15 cellular contexts compared by ENCODE assay signal in the genomic region with DNA sequence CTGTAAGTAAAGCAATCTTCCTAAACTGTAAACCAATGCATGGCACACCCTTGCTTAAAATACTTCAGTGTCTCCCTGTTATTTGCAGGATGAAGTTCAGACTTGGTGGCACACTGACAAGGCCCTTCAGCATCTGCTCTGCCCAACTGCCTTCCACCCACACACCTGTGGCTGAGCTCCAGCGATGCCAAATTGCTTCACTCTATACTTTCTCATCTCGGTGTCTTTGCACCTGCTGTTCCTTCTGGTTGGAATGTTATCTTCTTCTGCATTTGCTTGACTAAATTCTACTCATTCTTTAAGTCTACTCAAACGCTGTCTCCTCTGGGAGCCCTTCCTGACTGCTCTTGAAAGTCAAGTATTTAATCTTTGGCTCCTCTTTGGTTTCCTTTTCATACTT.
DNase-seq lines count a peak whose midpoint lies in the region; ATAC-seq, FAIRE-seq and TF ChIP-seq lines count a peak whose summit lies in the region.
"Had no signal": no experiment of that assay in that cellular context is flagged by ENCODE, and none has a peak within 500 bp of the region (broad histone marks: within the 10 kb centered on the region; RNA-seq: fewer than 3 reads in every experiment).

No MANE protein-coding gene starts in this region.

- H3K9me1 ChIP-seq in endothelial cell of umbilical vein (replicated peaks; ENCODE audit: control insufficient read depth, extremely low read depth, insufficient read depth, low read length): no peaks in the 10 kb centered on the region

- H3K36me3 Mint-ChIP-seq in activated CD8-positive, alpha-beta T cell treated with anti-CD3 and anti-CD28 coated beads for 36 hours (ENCODE audit: low read depth): peaks cover 10% of the 10 kb centered on the region
- no peaks in the 10 kb centered on the region for H3K36me3 Mint-ChIP-seq in activated CD8-positive, alpha-beta T cell treated with anti-CD3 and anti-CD28 coated beads, Interleukin-2, amount 10 ng/mL, durations not matched to agents 7 days and 5 days (ENCODE audit: low read depth)
- peaks cover 41% of the 10 kb centered on the region for H3K36me3 Mint-ChIP-seq in stimulated activated effector memory CD8-positive, alpha-beta T cell treated with anti-CD3 and anti-CD28 coated beads, Interleukin-12 subunit alpha, Interleukin-12 subunit beta, amount 100 ng/mL, for 72 hours

- H2AFZ ChIP-seq in PC-3 (ENCODE audit: low read length) (no peak overlapping the region), endothelial cell of umbilical vein (ENCODE audit: low read depth, low read length) (no peak overlapping the region)
- H2AFZ ChIP-seq: hepatocyte had no signal

- POLR2A ChIA-PET in activated CD8-positive, alpha-beta T cell treated with anti-CD3 and anti-CD28 coated beads for 36 hours (lab: Charles Lee): interaction anchor here (1.0 kb wide), 1 partner anchor 41 kb away, joined by 3 read pairs; no protein-coding TSS in a partner anchor
- POLR2A ChIA-PET in activated CD8-positive, alpha-beta T cell treated with anti-CD3 and anti-CD28 coated beads, Interleukin-2, amount 10 ng/mL, durations not matched to agents 7 days and 5 days (lab: Charles Lee): no interaction called here
- POLR2A ChIA-PET in PC-3 (lab: Charles Lee; ENCODE audit: unreplicated experiment): no interaction called here
- POLR2A ChIA-PET in endothelial cell of umbilical vein (lab: Charles Lee): no interaction called here

- H3K4me1 Mint-ChIP-seq in activated CD8-positive, alpha-beta T cell treated with anti-CD3 and anti-CD28 coated beads for 36 hours (ENCODE audit: low read depth): peaks cover 27% of the 10 kb centered on the region
- H3K4me1 Mint-ChIP-seq in activated CD8-positive, alpha-beta T cell treated with anti-CD3 and anti-CD28 coated beads, Interleukin-2, amount 10 ng/mL, durations not matched to agents 7 days and 5 days (ENCODE audit: low read depth): peaks cover 5% of the 10 kb centered on the region
- H3K4me1 Mint-ChIP-seq in stimulated activated effector memory CD8-positive, alpha-beta T cell treated with anti-CD3 and anti-CD28 coated beads, Interleukin-12 subunit alpha, Interleukin-12 subunit beta, amount 100 ng/mL, for 72 hours: peaks cover 38% of the 10 kb centered on the region

- H4K20me1 ChIP-seq in PC-3 (ENCODE audit: low read length) (no peaks in the 10 kb centered on the region), endothelial cell of umbilical vein (replicated peaks; ENCODE audit: control insufficient read depth, extremely low read depth, insufficient read depth, low read length) (no peaks in the 10 kb centered on the region)

- no peaks in the 10 kb centered on the region for H3K9me3 ChIP-seq in PC-3 (ENCODE audit: low read length)
- H3K9me3 ChIP-seq in endothelial cell of umbilical vein (replicated peaks; ENCODE audit: control insufficient read depth, insufficient read depth, low read length): no peaks in the 10 kb centered on the region

- H3K4me3 ChIP-seq in PC-3 (ENCODE audit: low read length) (no peak overlapping the region), endothelial cell of umbilical vein (replicated peaks in 1 of 3; ENCODE audit: insufficient read depth in 1 of 3, low read depth in 1 of 3, low read length in 3 of 3) (no peak overlapping the region)
- H3K4me3 ChIP-seq: hepatocyte had no signal

- H3K4me1 ChIP-seq in PC-3 (ENCODE audit: insufficient read depth, low read length) (peaks cover 23% of the 10 kb centered on the region), endothelial cell of umbilical vein (ENCODE audit: control insufficient read depth, extremely low read depth, insufficient read depth, low read length) (peaks cover 23% of the 10 kb centered on the region)

- H3K36me3 ChIP-seq in PC-3 (ENCODE audit: low read depth, low read length) (peaks cover 6% of the 10 kb centered on the region), endothelial cell of umbilical vein (ENCODE audit: control insufficient read depth in 2 of 2, extremely low read depth in 1 of 2, insufficient read depth in 2 of 2, low read length in 2 of 2) (no peaks in the 10 kb centered on the region)

- DNase-seq in activated CD8-positive, alpha-beta T cell treated with anti-CD3 and anti-CD28 coated beads for 36 hours: peak; percentile 42
- no peak for DNase-seq in activated CD8-positive, alpha-beta T cell treated with anti-CD3 and anti-CD28 coated beads, Interleukin-2, amount 10 ng/mL, durations not matched to agents 7 days and 5 days
- no peak for DNase-seq in PC-3
- DNase-seq in endothelial cell of umbilical vein (ENCODE audit: low read depth, low spot score): no peak
- DNase-seq in stimulated activated effector memory CD8-positive, alpha-beta T cell treated with anti-CD3 and anti-CD28 coated beads, Interleukin-12 subunit alpha, Interleukin-12 subunit beta, amount 100 ng/mL, for 72 hours (ENCODE audit: low spot score in 2 of 2): no peak
- DNase-seq in NCI-H345 (lab: John Stamatoyannopoulos, UW): no peak
- no peak for DNase-seq in NCI-H187 treated with DMSO at 0.1 percent for 48 hours (lab: John Stamatoyannopoulos, UW)
- DNase-seq: GOT3; NCI-H1105; stimulated activated CD4-positive, alpha-beta T cell treated with anti-CD3 and anti-CD28 coated beads, Interleukin-4, amount 100 ng/mL, for 1 hour had no signal

- intact Hi-C loops in activated CD8-positive, alpha-beta T cell treated with anti-CD3 and anti-CD28 coated beads for 36 hours (cut with micrococcal nuclease): no loop called here
- intact Hi-C loops in PC-3 (cut with micrococcal nuclease): no loop called here
- intact Hi-C loops in endothelial cell of umbilical vein (cut with micrococcal nuclease): loop anchor here (1.0 to 5.0 kb wide), 3 partner anchors 32 to 173 kb away; no protein-coding TSS in a partner anchor

- TF ChIP-seq POLR2A in endothelial cell of umbilical vein (IDR thresholded peaks at IDR 0.05; ENCODE audit: low read depth, low read length): no peak

- BruUV-seq in PC-3 (replicated peaks; lab: Mats Ljungman, UMichigan) (no TSS peak), endothelial cell of umbilical vein (replicated peaks; lab: Mats Ljungman, UMichigan) (no TSS peak)

- H3K9me2 ChIP-seq in PC-3 (replicated peaks; ENCODE audit: low read length): no peaks in the 10 kb centered on the region

- no peaks in the 10 kb centered on the region for H3F3A ChIP-seq in PC-3 (ENCODE audit: low read length, unreplicated experiment)

- TF ChIP-seq CTCF in activated CD8-positive, alpha-beta T cell treated with anti-CD3 and anti-CD28 coated beads for 36 hours (IDR thresholded peaks at IDR 0.05): no peak
- TF ChIP-seq CTCF in PC-3 (conservative IDR thresholded peaks at IDR 0.05; ENCODE audit: low read depth, low read length) (no peak), endothelial cell of umbilical vein (IDR thresholded peaks at IDR 0.05; ENCODE audit: extremely low read depth in 1 of 2, insufficient read depth in 1 of 2, low read depth in 1 of 2, low read length in 2 of 2) (no peak)

- H3K27me3 ChIP-seq in PC-3 (ENCODE audit: low read length) (no peaks in the 10 kb centered on the region), endothelial cell of umbilical vein (ENCODE audit: control insufficient read depth in 2 of 2, insufficient read depth in 2 of 2, low read length in 2 of 2) (no peaks in the 10 kb centered on the region)
- H3K27me3 ChIP-seq: hepatocyte had no signal

- H3K27ac ChIP-seq in PC-3 (ENCODE audit: low read length): 0 out of 2 replicates have a peak overlapping the region, but pooled peaks have one; percentile 6
- H3K27ac ChIP-seq in endothelial cell of umbilical vein (ENCODE audit: insufficient read depth, low read depth, low read length): peak overlapping the region; percentile 12
- H3K27ac ChIP-seq: hepatocyte had no signal

- H3K4me3 Mint-ChIP-seq in activated CD8-positive, alpha-beta T cell treated with anti-CD3 and anti-CD28 coated beads for 36 hours: no peak overlapping the region
- H3K4me3 Mint-ChIP-seq in activated CD8-positive, alpha-beta T cell treated with anti-CD3 and anti-CD28 coated beads, Interleukin-2, amount 10 ng/mL, durations not matched to agents 7 days and 5 days: no peak overlapping the region
- no peak overlapping the region for H3K4me3 Mint-ChIP-seq in stimulated activated effector memory CD8-positive, alpha-beta T cell treated with anti-CD3 and anti-CD28 coated beads, Interleukin-12 subunit alpha, Interleukin-12 subunit beta, amount 100 ng/mL, for 72 hours
- H3K4me3 Mint-ChIP-seq: activated naive CD8-positive, alpha-beta T cell had no signal

- H3K9ac ChIP-seq in PC-3 (ENCODE audit: low read length) (no peak overlapping the region), endothelial cell of umbilical vein (replicated peaks; ENCODE audit: extremely low read depth, insufficient read depth, low read length) (no peak overlapping the region)

- peak; percentile 49 for ATAC-seq in activated CD8-positive, alpha-beta T cell treated with anti-CD3 and anti-CD28 coated beads for 36 hours
- ATAC-seq in activated CD8-positive, alpha-beta T cell treated with anti-CD3 and anti-CD28 coated beads, Interleukin-2, amount 10 ng/mL, durations not matched to agents 7 days and 5 days: no peak
- ATAC-seq in PC-3 (no peak), GM18861 (IDR thresholded peaks at IDR 0.05; ENCODE audit: unreplicated experiment) (no peak)
- ATAC-seq in stimulated activated effector memory CD8-positive, alpha-beta T cell treated with anti-CD3 and anti-CD28 coated beads, Interleukin-12 subunit alpha, Interleukin-12 subunit beta, amount 100 ng/mL, for 72 hours: peak; percentile 46
- ATAC-seq: left lobe of liver had no signal

- no peaks in the 10 kb centered on the region for H3K27me3 Mint-ChIP-seq in activated CD8-positive, alpha-beta T cell treated with anti-CD3 and anti-CD28 coated beads for 36 hours
- H3K27me3 Mint-ChIP-seq in activated CD8-positive, alpha-beta T cell treated with anti-CD3 and anti-CD28 coated beads, Interleukin-2, amount 10 ng/mL, durations not matched to agents 7 days and 5 days (ENCODE audit: low read depth): no peaks in the 10 kb centered on the region
- H3K27me3 Mint-ChIP-seq: activated naive CD8-positive, alpha-beta T cell had no signal

- CTCF ChIA-PET in activated CD8-positive, alpha-beta T cell treated with anti-CD3 and anti-CD28 coated beads for 36 hours (lab: Charles Lee): interaction anchor here (1.2 to 1.3 kb wide), 2 partner anchors 36 to 56 kb away, joined by 3 to 4 read pairs; no protein-coding TSS in a partner anchor
- CTCF ChIA-PET in activated CD8-positive, alpha-beta T cell treated with anti-CD3 and anti-CD28 coated beads, Interleukin-2, amount 10 ng/mL, durations not matched to agents 7 days and 5 days (lab: Charles Lee): no interaction called here
- CTCF ChIA-PET in PC-3 (lab: Charles Lee): no interaction called here
- CTCF ChIA-PET in endothelial cell of umbilical vein (lab: Charles Lee): interaction anchor here (1.0 to 1.7 kb wide), 3 partner anchors 30 to 41 kb away, joined by 3 to 6 read pairs (median 4); no protein-coding TSS in a partner anchor

- no peak overlapping the region for H3K27ac Mint-ChIP-seq in activated CD8-positive, alpha-beta T cell treated with anti-CD3 and anti-CD28 coated beads for 36 hours
- H3K27ac Mint-ChIP-seq in activated CD8-positive, alpha-beta T cell treated with anti-CD3 and anti-CD28 coated beads, Interleukin-2, amount 10 ng/mL, durations not matched to agents 7 days and 5 days: no peak overlapping the region
- no peak overlapping the region for H3K27ac Mint-ChIP-seq in stimulated activated effector memory CD8-positive, alpha-beta T cell treated with anti-CD3 and anti-CD28 coated beads, Interleukin-12 subunit alpha, Interleukin-12 subunit beta, amount 100 ng/mL, for 72 hours
- H3K27ac Mint-ChIP-seq: activated naive CD8-positive, alpha-beta T cell had no signal

- peak overlapping the region; percentile 38 for H3K4me2 ChIP-seq in PC-3 (ENCODE audit: low read length)
- peak overlapping the region; percentile 42 for H3K4me2 ChIP-seq in endothelial cell of umbilical vein (ENCODE audit: insufficient read depth, low read length)
- H3K4me2 ChIP-seq: hepatocyte had no signal

- H3K79me2 ChIP-seq in PC-3 (ENCODE audit: low read length) (peaks cover 10% of the 10 kb centered on the region; the same call in 1 of the 2 replicates), endothelial cell of umbilical vein (ENCODE audit: control insufficient read depth, insufficient read depth, low read length) (no peaks in the 10 kb centered on the region)
- H3K79me2 ChIP-seq: hepatocyte had no signal

- no peaks in the 10 kb centered on the region for H3K9me3 Mint-ChIP-seq in activated CD8-positive, alpha-beta T cell treated with anti-CD3 and anti-CD28 coated beads for 36 hours
- no peaks in the 10 kb centered on the region for H3K9me3 Mint-ChIP-seq in activated CD8-positive, alpha-beta T cell treated with anti-CD3 and anti-CD28 coated beads, Interleukin-2, amount 10 ng/mL, durations not matched to agents 7 days and 5 days (ENCODE audit: insufficient read depth)
- no peaks in the 10 kb centered on the region for H3K9me3 Mint-ChIP-seq in stimulated activated effector memory CD8-positive, alpha-beta T cell treated with anti-CD3 and anti-CD28 coated beads, Interleukin-12 subunit alpha, Interleukin-12 subunit beta, amount 100 ng/mL, for 72 hours

- dilution Hi-C loops in endothelial cell of umbilical vein (cut with MboI; ENCODE audit: extremely low pct_ligation_motif_present, low sequenced_read_pairs): no loop called here

- no peak for FAIRE-seq in endothelial cell of umbilical vein (lab: Jason Lieb, UNC)
- FAIRE-seq: urothelium cell line had no signal

Comparison
In these comparisons a context has a peak if more than half of its experiments do, and no peak if none do; other contexts are left out.
1. ATAC-seq: peak in activated CD8-positive, alpha-beta T cell treated with anti-CD3 and anti-CD28 coated beads for 36 hours (single experiment) and stimulated activated effector memory CD8-positive, alpha-beta T cell treated with anti-CD3 and anti-CD28 coated beads, Interleukin-12 subunit alpha, Interleukin-12 subunit beta, amount 100 ng/mL, for 72 hours (single experiment); none in activated CD8-positive, alpha-beta T cell treated with anti-CD3 and anti-CD28 coated beads, Interleukin-2, amount 10 ng/mL, durations not matched to agents 7 days and 5 days (single experiment), PC-3 (single experiment) and GM18861 (single experiment).
2. CTCF ChIA-PET loops: an anchor here in activated CD8-positive, alpha-beta T cell treated with anti-CD3 and anti-CD28 coated beads for 36 hours (1.2 to 1.3 kb wide) and endothelial cell of umbilical vein (1.0 to 1.7 kb wide); none called in activated CD8-positive, alpha-beta T cell treated with anti-CD3 and anti-CD28 coated beads, Interleukin-2, amount 10 ng/mL, durations not matched to agents 7 days and 5 days and PC-3.